ENCODE assay signal across 14 cellular contexts in genomic region chr5:176608142-176608705, GRCh38. TPM values are rescaled to one million over a fixed set of nuclear protein-coding genes. Genes with fewer than 3 reads are reported as not detected.
DNase-seq lines count a peak whose midpoint lies in the region; ATAC-seq and TF ChIP-seq lines count a peak whose summit lies in the region.
"Had no signal": no experiment of that assay in that cellular context is flagged by ENCODE, and none has a peak within 500 bp of the region (broad histone marks: within the 10 kb centered on the region; RNA-seq: fewer than 3 reads in every experiment).

No MANE protein-coding gene starts in this region.

- H3K4me1 Mint-ChIP-seq in CD4-positive, CD25-positive, alpha-beta regulatory T cell: peaks cover 0 to 15% (median 10%) of the 10 kb centered on the region in 4 donors
- H3K4me1 Mint-ChIP-seq in activated T-helper 2 cell treated with anti-CD3 and anti-CD28 coated beads, Interferon-gamma antibody, Interleukin-2, Interleukin-4, amounts not matched to agents 10 μg/mL and 5 μg/mL and 100 μg/mL, durations not matched to agents 14 hours and 24 hours and 36 hours (ENCODE audit: low read depth): peaks cover 13% of the 10 kb centered on the region
- H3K4me1 Mint-ChIP-seq in naive thymus-derived CD4-positive, alpha-beta T cell: peaks cover 4 to 17% (median 12%) of the 10 kb centered on the region in 7 donors

- no peaks in the 10 kb centered on the region for H3K36me3 ChIP-seq in CD4-positive, CD25-positive, alpha-beta regulatory T cell (ENCODE audit: control insufficient read depth, insufficient read depth, low read length)
- H3K36me3 ChIP-seq in naive thymus-derived CD4-positive, alpha-beta T cell (ENCODE audit: control insufficient read depth in 2 of 3, insufficient read depth in 3 of 3, low read length in 3 of 3): no peaks in the 10 kb centered on the region
- no peaks in the 10 kb centered on the region for H3K36me3 ChIP-seq in brain microvascular endothelial cell (replicated peaks)
- H3K36me3 ChIP-seq: MG63, transverse colon had no signal

- peaks cover 7% of the 10 kb centered on the region for H3K27me3 ChIP-seq in CD4-positive, CD25-positive, alpha-beta regulatory T cell (ENCODE audit: control insufficient read depth, insufficient read depth, low read length)
- peaks cover 3 to 5% of the 10 kb centered on the region in 2 donors for H3K27me3 ChIP-seq in naive thymus-derived CD4-positive, alpha-beta T cell (ENCODE audit: control insufficient read depth in 2 of 2, insufficient read depth in 2 of 2, low read length in 2 of 2)
- H3K27me3 ChIP-seq in brain microvascular endothelial cell (replicated peaks): no peaks in the 10 kb centered on the region

- CTCF ChIA-PET in naive thymus-derived CD4-positive, alpha-beta T cell (lab: Charles Lee): no interaction called here

- H3K27ac ChIP-seq in CD4-positive, CD25-positive, alpha-beta regulatory T cell (ENCODE audit: insufficient read depth, low read length, poor library complexity, severe bottlenecking): no peak overlapping the region
- no peak overlapping the region for H3K27ac ChIP-seq in naive thymus-derived CD4-positive, alpha-beta T cell (ENCODE audit: low read depth, low read length)
- no peak overlapping the region for H3K27ac ChIP-seq in brain microvascular endothelial cell
- H3K27ac ChIP-seq: transverse colon had no signal

- in situ Hi-C loops in G401 (cut with HindIII; ENCODE audit: low sequenced_read_pairs): no loop called here
- in situ Hi-C loops in brain microvascular endothelial cell (cut with HindIII; ENCODE audit: low pct_ligation_motif_present, low sequenced_read_pairs): no loop called here
- in situ Hi-C loops in GM13976 (cut with MboI; ENCODE audit: low sequenced_read_pairs, unreplicated experiment): no loop called here

- peak overlapping the region; percentile 87 to 91 (median 88) for H3K4me3 Mint-ChIP-seq in CD4-positive, CD25-positive, alpha-beta regulatory T cell
- H3K4me3 Mint-ChIP-seq in activated T-helper 2 cell treated with anti-CD3 and anti-CD28 coated beads, Interferon-gamma antibody, Interleukin-2, Interleukin-4, amounts not matched to agents 10 μg/mL and 5 μg/mL and 100 μg/mL, durations not matched to agents 14 hours and 24 hours and 36 hours (ENCODE audit: low read depth): peak overlapping the region; percentile 92
- peak overlapping the region in 9 of 10 donors; percentile 82 to 95 (median 89) for H3K4me3 Mint-ChIP-seq in naive thymus-derived CD4-positive, alpha-beta T cell

- DNase-seq in CD4-positive, CD25-positive, alpha-beta regulatory T cell: no peak
- DNase-seq in G401 (ENCODE audit: low spot score) (peak; percentile 64), brain microvascular endothelial cell (no peak), GM13976 (ENCODE audit: low spot score) (no peak), GDM1 (lab: John Stamatoyannopoulos, UW) (no peak)
- DNase-seq in activated T-helper 2 cell treated with anti-CD3 and anti-CD28 coated beads, Interferon-gamma antibody, Interleukin-2, Interleukin-4, amounts not matched to agents 10 μg/mL and 5 μg/mL and 100 μg/mL, durations not matched to agents 14 hours and 24 hours and 36 hours (ENCODE audit: low spot score): no peak
- DNase-seq in naive thymus-derived CD4-positive, alpha-beta T cell: no peak
- DNase-seq: head of caudate nucleus, MG63, NCI-H2081, NCI-H82, T-helper 9 cell, transverse colon had no signal

- no peaks in the 10 kb centered on the region for H3K9me3 ChIP-seq in CD4-positive, CD25-positive, alpha-beta regulatory T cell (ENCODE audit: control insufficient read depth in 2 of 2, low read length in 2 of 2)
- H3K9me3 ChIP-seq in naive thymus-derived CD4-positive, alpha-beta T cell (ENCODE audit: control insufficient read depth in 2 of 3, low read length in 3 of 3): no peaks in the 10 kb centered on the region
- H3K9me3 ChIP-seq: MG63, transverse colon had no signal

- peaks cover 11% of the 10 kb centered on the region for H3K4me1 ChIP-seq in CD4-positive, CD25-positive, alpha-beta regulatory T cell (ENCODE audit: control insufficient read depth, insufficient read depth, low read length, poor library complexity, severe bottlenecking)
- peaks cover 3 to 4% of the 10 kb centered on the region in 2 donors for H3K4me1 ChIP-seq in naive thymus-derived CD4-positive, alpha-beta T cell (ENCODE audit: control insufficient read depth in 2 of 2, insufficient read depth in 2 of 2, low read length in 2 of 2)

- POLR2A ChIA-PET in naive thymus-derived CD4-positive, alpha-beta T cell (lab: Charles Lee): no interaction called here

- intact Hi-C loops in activated T-helper 2 cell treated with anti-CD3 and anti-CD28 coated beads, Interferon-gamma antibody, Interleukin-2, Interleukin-4, amounts not matched to agents 10 μg/mL and 5 μg/mL and 100 μg/mL, durations not matched to agents 14 hours and 24 hours and 36 hours (cut with micrococcal nuclease): no loop called here
- intact Hi-C loops in naive thymus-derived CD4-positive, alpha-beta T cell (cut with micrococcal nuclease): loop anchor here in 1 of 2 donors (2.0 kb wide), 1 partner anchor 65 kb away; no protein-coding TSS in a partner anchor

- no peak overlapping the region for H3K4me3 ChIP-seq in CD4-positive, CD25-positive, alpha-beta regulatory T cell (ENCODE audit: low read depth, low read length)
- no peak overlapping the region for H3K4me3 ChIP-seq in naive thymus-derived CD4-positive, alpha-beta T cell (ENCODE audit: low read length)
- H3K4me3 ChIP-seq in brain microvascular endothelial cell (ENCODE audit: low read depth, low read length): no peak overlapping the region
- H3K4me3 ChIP-seq: transverse colon had no signal

- no peak overlapping the region for H3K27ac Mint-ChIP-seq in CD4-positive, CD25-positive, alpha-beta regulatory T cell
- no peak overlapping the region for H3K27ac Mint-ChIP-seq in activated T-helper 2 cell treated with anti-CD3 and anti-CD28 coated beads, Interferon-gamma antibody, Interleukin-2, Interleukin-4, amounts not matched to agents 10 μg/mL and 5 μg/mL and 100 μg/mL, durations not matched to agents 14 hours and 24 hours and 36 hours
- H3K27ac Mint-ChIP-seq in naive thymus-derived CD4-positive, alpha-beta T cell: no peak overlapping the region

- TF ChIP-seq CTCF in brain microvascular endothelial cell (IDR thresholded peaks at IDR 0.05; ENCODE audit: low read depth, low read length, missing control alignments): no peak
- TF ChIP-seq CTCF in GM13976 (IDR thresholded peaks at IDR 0.05; ENCODE audit: borderline replicate concordance, control extremely low read depth, extremely low read depth, insufficient read depth, missing control alignments): no peak

- no peak for ATAC-seq in CD4-positive, CD25-positive, alpha-beta regulatory T cell (ENCODE audit: low read depth in 2 of 2)
- ATAC-seq in naive thymus-derived CD4-positive, alpha-beta T cell: no peak
- ATAC-seq in HG03432 (IDR thresholded peaks at IDR 0.05; ENCODE audit: unreplicated experiment): no peak

- peaks cover 0 to 3% (median 0%) of the 10 kb centered on the region in 7 donors for H3K9me3 Mint-ChIP-seq in CD4-positive, CD25-positive, alpha-beta regulatory T cell
- no peaks in the 10 kb centered on the region for H3K9me3 Mint-ChIP-seq in activated T-helper 2 cell treated with anti-CD3 and anti-CD28 coated beads, Interferon-gamma antibody, Interleukin-2, Interleukin-4, amounts not matched to agents 10 μg/mL and 5 μg/mL and 100 μg/mL, durations not matched to agents 14 hours and 24 hours and 36 hours
- peaks cover 0 to 7% (median 0%) of the 10 kb centered on the region in 11 donors for H3K9me3 Mint-ChIP-seq in naive thymus-derived CD4-positive, alpha-beta T cell

- peaks cover 26% of the 10 kb centered on the region for H3K27me3 Mint-ChIP-seq in CD4-positive, CD25-positive, alpha-beta regulatory T cell
- peaks cover 33% of the 10 kb centered on the region for H3K27me3 Mint-ChIP-seq in activated T-helper 2 cell treated with anti-CD3 and anti-CD28 coated beads, Interferon-gamma antibody, Interleukin-2, Interleukin-4, amounts not matched to agents 10 μg/mL and 5 μg/mL and 100 μg/mL, durations not matched to agents 14 hours and 24 hours and 36 hours (ENCODE audit: low read depth)
- peaks cover 20 to 35% (median 24%) of the 10 kb centered on the region in 5 donors for H3K27me3 Mint-ChIP-seq in naive thymus-derived CD4-positive, alpha-beta T cell

- H3K36me3 Mint-ChIP-seq in CD4-positive, CD25-positive, alpha-beta regulatory T cell: no peaks in the 10 kb centered on the region
- H3K36me3 Mint-ChIP-seq in activated T-helper 2 cell treated with anti-CD3 and anti-CD28 coated beads, Interferon-gamma antibody, Interleukin-2, Interleukin-4, amounts not matched to agents 10 μg/mL and 5 μg/mL and 100 μg/mL, durations not matched to agents 14 hours and 24 hours and 36 hours (ENCODE audit: low read depth): no peaks in the 10 kb centered on the region
- peaks cover 0 to 6% (median 0%) of the 10 kb centered on the region in 5 donors for H3K36me3 Mint-ChIP-seq in naive thymus-derived CD4-positive, alpha-beta T cell

RNA-seq across cellular contexts. Expression of gene GPRIN1, which starts 1.7 kb away (rescaled TPM):
- total RNA-seq in CD4-positive, CD25-positive, alpha-beta regulatory T cell: 1.9 TPM
- under 1 TPM; 0.24 to 0.87 (median 0.52) TPM for polyA plus RNA-seq in CD4-positive, CD25-positive, alpha-beta regulatory T cell
- 15.3 and 19.9 TPM in 2 replicates for total RNA-seq in G401 (2014; rRNA removed; shearing (Covaris generic))
- total RNA-seq in activated T-helper 2 cell treated with anti-CD3 and anti-CD28 coated beads, Interferon-gamma antibody, Interleukin-2, Interleukin-4, amounts not matched to agents 10 μg/mL and 5 μg/mL and 100 μg/mL, durations not matched to agents 14 hours and 24 hours and 36 hours: 3.0 and 3.6 TPM in 2 replicates
- 1 to 10 TPM in 1 of 5 experiments, under 1 TPM in 3, not detected in 1; 0.08 to 2.3 (median 0.32) TPM for total RNA-seq in naive thymus-derived CD4-positive, alpha-beta T cell
- polyA plus RNA-seq in naive thymus-derived CD4-positive, alpha-beta T cell: not detected

RNA-seq across cellular contexts. Expression of gene SNCB, which starts 22.1 kb away (rescaled TPM):
- total RNA-seq in CD4-positive, CD25-positive, alpha-beta regulatory T cell: not detected
- not detected for polyA plus RNA-seq in CD4-positive, CD25-positive, alpha-beta regulatory T cell
- 0.49 and 1.7 TPM in 2 replicates for total RNA-seq in G401 (2014; rRNA removed; shearing (Covaris generic))
- total RNA-seq in activated T-helper 2 cell treated with anti-CD3 and anti-CD28 coated beads, Interferon-gamma antibody, Interleukin-2, Interleukin-4, amounts not matched to agents 10 μg/mL and 5 μg/mL and 100 μg/mL, durations not matched to agents 14 hours and 24 hours and 36 hours: not detected in 2 replicates
- total RNA-seq in naive thymus-derived CD4-positive, alpha-beta T cell: not detected
- polyA plus RNA-seq in naive thymus-derived CD4-positive, alpha-beta T cell: not detected
- total RNA-seq: transverse colon had no signal

RNA-seq across cellular contexts. Expression of gene EIF4E1B, which starts 22.3 kb away (rescaled TPM):
- not detected for total RNA-seq in CD4-positive, CD25-positive, alpha-beta regulatory T cell
- polyA plus RNA-seq in CD4-positive, CD25-positive, alpha-beta regulatory T cell: not detected
- not detected in 2 replicates for total RNA-seq in G401 (2014; rRNA removed; shearing (Covaris generic))
- not detected in 2 replicates for total RNA-seq in activated T-helper 2 cell treated with anti-CD3 and anti-CD28 coated beads, Interferon-gamma antibody, Interleukin-2, Interleukin-4, amounts not matched to agents 10 μg/mL and 5 μg/mL and 100 μg/mL, durations not matched to agents 14 hours and 24 hours and 36 hours
- total RNA-seq in naive thymus-derived CD4-positive, alpha-beta T cell: not detected
- polyA plus RNA-seq in naive thymus-derived CD4-positive, alpha-beta T cell: not detected
- total RNA-seq: transverse colon had no signal

RNA-seq across cellular contexts. Expression of gene TSPAN17, which starts 39.1 kb away (rescaled TPM):
- total RNA-seq in CD4-positive, CD25-positive, alpha-beta regulatory T cell: 34.0 TPM
- 10 to 100 TPM; 26.0 to 48.8 (median 34.1) TPM for polyA plus RNA-seq in CD4-positive, CD25-positive, alpha-beta regulatory T cell
- total RNA-seq in G401 (2014; rRNA removed; shearing (Covaris generic)): 91.3 and 96.3 TPM in 2 replicates
- total RNA-seq in activated T-helper 2 cell treated with anti-CD3 and anti-CD28 coated beads, Interferon-gamma antibody, Interleukin-2, Interleukin-4, amounts not matched to agents 10 μg/mL and 5 μg/mL and 100 μg/mL, durations not matched to agents 14 hours and 24 hours and 36 hours: 32.7 and 33.9 TPM in 2 replicates
- total RNA-seq in naive thymus-derived CD4-positive, alpha-beta T cell: 10 to 100 TPM; 16.6 to 47.6 (median 21.1) TPM
- 10 to 100 TPM; 16.5 to 19.3 TPM for polyA plus RNA-seq in naive thymus-derived CD4-positive, alpha-beta T cell

RNA-seq across cellular contexts. Expression of gene CDHR2, which starts 59.1 kb away (rescaled TPM):
- 1.3 TPM for total RNA-seq in CD4-positive, CD25-positive, alpha-beta regulatory T cell
- polyA plus RNA-seq in CD4-positive, CD25-positive, alpha-beta regulatory T cell: not detected
- not detected in 2 replicates for total RNA-seq in G401 (2014; rRNA removed; shearing (Covaris generic))
- 0.30 and 0.64 TPM in 2 replicates for total RNA-seq in activated T-helper 2 cell treated with anti-CD3 and anti-CD28 coated beads, Interferon-gamma antibody, Interleukin-2, Interleukin-4, amounts not matched to agents 10 μg/mL and 5 μg/mL and 100 μg/mL, durations not matched to agents 14 hours and 24 hours and 36 hours
- 1 to 10 TPM; 1.0 to 3.3 (median 2.5) TPM for total RNA-seq in naive thymus-derived CD4-positive, alpha-beta T cell
- polyA plus RNA-seq in naive thymus-derived CD4-positive, alpha-beta T cell: not detected
